Comparison of ENCODE assay signal across 8 cellular contexts in genomic region chr11:108121274-108122155, GRCh38. TPM values are rescaled to one million over a fixed set of nuclear protein-coding genes. Genes with fewer than 3 reads are reported as not detected.
DNase-seq lines count a peak whose midpoint lies in the region; ATAC-seq and TF ChIP-seq lines count a peak whose summit lies in the region.

TSS of gene ACAT1 (plus strand) at chr11:108121567. CDS start at chr11:108121607, 40 bp downstream.

- no peaks in the 10 kb centered on the region for H3K36me3 ChIP-seq in thymus (ENCODE audit: control insufficient read depth, insufficient read depth)

- H3K9me3 ChIP-seq in thymus (ENCODE audit: control insufficient read depth) = no peaks in the 10 kb centered on the region

- H3K27me3 Mint-ChIP-seq in osteocyte (ENCODE audit: unreplicated experiment) = no peaks in the 10 kb centered on the region

- peak within 1 kb of the TSS; percentile 91 to 93 for H3K27ac Mint-ChIP-seq in activated naive CD4-positive, alpha-beta T cell treated with anti-CD3 and anti-CD28 coated beads, Interleukin-2, amount 50 U/mL, for 72 hours
- peak within 1 kb of the TSS; percentile 93 for H3K27ac Mint-ChIP-seq in osteocyte (ENCODE audit: unreplicated experiment)

- H3K4me1 ChIP-seq in thymus (ENCODE audit: control insufficient read depth, insufficient read depth, low read length) = peaks cover 3% of the 10 kb centered on the region

- H3K4me3 ChIP-seq in thymus (ENCODE audit: low read length) = peak within 1 kb of the TSS; percentile 76

- peaks cover 12 to 21% of the 10 kb centered on the region in 2 donors for H3K36me3 Mint-ChIP-seq in activated naive CD4-positive, alpha-beta T cell treated with anti-CD3 and anti-CD28 coated beads, Interleukin-2, amount 50 U/mL, for 72 hours
- peaks cover 5% of the 10 kb centered on the region for H3K36me3 Mint-ChIP-seq in osteocyte (ENCODE audit: unreplicated experiment)

- no peaks in the 10 kb centered on the region for H3K9me3 Mint-ChIP-seq in activated naive CD4-positive, alpha-beta T cell treated with anti-CD3 and anti-CD28 coated beads, Interleukin-2, amount 50 U/mL, for 72 hours
- no peaks in the 10 kb centered on the region for H3K9me3 Mint-ChIP-seq in osteocyte (ENCODE audit: unreplicated experiment)

- peak within 1 kb of the TSS; percentile 81 for H3K27ac ChIP-seq in thymus (ENCODE audit: low read depth)

- H3K27me3 ChIP-seq in thymus (ENCODE audit: control insufficient read depth, insufficient read depth) = no peaks in the 10 kb centered on the region

- H3K4me3 Mint-ChIP-seq in osteocyte (ENCODE audit: unreplicated experiment) = peak within 1 kb of the TSS; percentile 88

- TF ChIP-seq CTCF in GM10266 (IDR thresholded peaks at IDR 0.05; ENCODE audit: control insufficient read depth, insufficient read depth, low read depth, missing control alignments) = no peak
- peak; percentile 38 for TF ChIP-seq CTCF in osteocyte (IDR thresholded peaks at IDR 0.05)

- under 1% methylated on average over 73 of the region's 73 CpGs for WGBS in thymus

- peaks cover 39% of the 10 kb centered on the region for H3K4me1 Mint-ChIP-seq in osteocyte (ENCODE audit: unreplicated experiment)

- ATAC-seq in HG02588 (IDR thresholded peaks at IDR 0.05; ENCODE audit: unreplicated experiment) (peak; percentile 97), SK-N-SH treated with all-trans-retinoic acid at 6 μM for 48 hours (peak; percentile 98)
- peak; percentile 98 for ATAC-seq in activated naive CD4-positive, alpha-beta T cell treated with anti-CD3 and anti-CD28 coated beads, Interleukin-2, amount 50 U/mL, for 72 hours

- peak; percentile 92 for DNase-seq in GM10266 (ENCODE audit: extremely low spot score)
- DNase-seq in NCI-H1092 (lab: John Stamatoyannopoulos, UW) = peak; percentile 95
- peak; percentile 98 to 99 for DNase-seq in activated naive CD4-positive, alpha-beta T cell treated with anti-CD3 and anti-CD28 coated beads, Interleukin-2, amount 50 U/mL, for 72 hours (ENCODE audit: low spot score in 2 of 2)
- DNase-seq in glomerular visceral epithelial cell (ENCODE audit: extremely low spot score) = peak; percentile 93
- peak; percentile 98 for DNase-seq in osteocyte (ENCODE audit: extremely low spot score, unreplicated experiment)

TF ChIP-seq in SK-N-SH treated with all-trans-retinoic acid at 6 μM for 48 hours, 23 proteins besides CTCF, POLR2A, EP300 and RAD21:
- no peak for TF ChIP-seq ZFP3 (CRISPR knock-in tag; IDR thresholded peaks at IDR 0.05)
- no peak for TF ChIP-seq ZNF565 (CRISPR knock-in tag; conservative IDR thresholded peaks at IDR 0.05; ENCODE audit: low read depth)
- no peak for TF ChIP-seq GLIS3 (CRISPR knock-in tag; IDR thresholded peaks at IDR 0.05)
- TF ChIP-seq TCF4 (CRISPR knock-in tag; IDR thresholded peaks at IDR 0.05; ENCODE audit: borderline replicate concordance) = no peak
- TF ChIP-seq ISL1 (CRISPR knock-in tag; IDR thresholded peaks at IDR 0.05) = no peak
- no peak for TF ChIP-seq ARNTL (CRISPR knock-in tag; IDR thresholded peaks at IDR 0.05; ENCODE audit: borderline replicate concordance, low read depth)
- no peak for TF ChIP-seq OSR1 (CRISPR knock-in tag; IDR thresholded peaks at IDR 0.05)
- TF ChIP-seq ZFP30 (CRISPR knock-in tag; IDR thresholded peaks at IDR 0.05) = no peak
- TF ChIP-seq, protein P1, sequence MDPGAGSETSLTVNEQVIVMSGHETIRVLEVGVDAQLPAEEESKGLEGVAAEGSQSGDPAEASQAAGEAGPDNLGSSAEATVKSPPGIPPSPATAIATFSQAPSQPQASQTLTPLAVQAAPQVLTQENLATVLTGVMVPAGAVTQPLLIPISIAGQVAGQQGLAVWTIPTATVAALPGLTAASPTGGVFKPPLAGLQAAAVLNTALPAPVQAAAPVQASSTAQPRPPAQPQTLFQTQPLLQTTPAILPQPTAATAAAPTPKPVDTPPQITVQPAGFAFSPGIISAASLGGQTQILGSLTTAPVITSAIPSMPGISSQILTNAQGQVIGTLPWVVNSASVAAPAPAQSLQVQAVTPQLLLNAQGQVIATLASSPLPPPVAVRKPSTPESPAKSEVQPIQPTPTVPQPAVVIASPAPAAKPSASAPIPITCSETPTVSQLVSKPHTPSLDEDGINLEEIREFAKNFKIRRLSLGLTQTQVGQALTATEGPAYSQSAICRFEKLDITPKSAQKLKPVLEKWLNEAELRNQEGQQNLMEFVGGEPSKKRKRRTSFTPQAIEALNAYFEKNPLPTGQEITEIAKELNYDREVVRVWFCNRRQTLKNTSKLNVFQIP (CRISPR knock-in tag; IDR thresholded peaks at IDR 0.05; ENCODE audit: borderline replicate concordance, low read depth) = no peak
- TF ChIP-seq ZC3H10 (CRISPR knock-in tag; IDR thresholded peaks at IDR 0.05) = no peak
- TF ChIP-seq CSDC2 (CRISPR knock-in tag; IDR thresholded peaks at IDR 0.05) = no peak
- TF ChIP-seq ESRRG (CRISPR knock-in tag; IDR thresholded peaks at IDR 0.05) = no peak
- TF ChIP-seq, protein P2, sequence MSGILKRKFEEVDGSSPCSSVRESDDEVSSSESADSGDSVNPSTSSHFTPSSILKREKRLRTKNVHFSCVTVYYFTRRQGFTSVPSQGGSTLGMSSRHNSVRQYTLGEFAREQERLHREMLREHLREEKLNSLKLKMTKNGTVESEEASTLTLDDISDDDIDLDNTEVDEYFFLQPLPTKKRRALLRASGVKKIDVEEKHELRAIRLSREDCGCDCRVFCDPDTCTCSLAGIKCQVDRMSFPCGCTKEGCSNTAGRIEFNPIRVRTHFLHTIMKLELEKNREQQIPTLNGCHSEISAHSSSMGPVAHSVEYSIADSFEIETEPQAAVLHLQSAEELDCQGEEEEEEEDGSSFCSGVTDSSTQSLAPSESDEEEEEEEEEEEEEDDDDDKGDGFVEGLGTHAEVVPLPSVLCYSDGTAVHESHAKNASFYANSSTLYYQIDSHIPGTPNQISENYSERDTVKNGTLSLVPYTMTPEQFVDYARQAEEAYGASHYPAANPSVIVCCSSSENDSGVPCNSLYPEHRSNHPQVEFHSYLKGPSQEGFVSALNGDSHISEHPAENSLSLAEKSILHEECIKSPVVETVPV (CRISPR knock-in tag; IDR thresholded peaks at IDR 0.05) = no peak
- TF ChIP-seq BACH2 (CRISPR knock-in tag; IDR thresholded peaks at IDR 0.05; ENCODE audit: borderline replicate concordance) = no peak

RNA-seq across cellular contexts. Expression of gene ACAT1, which starts in this region (rescaled TPM):
- 10 to 100 TPM; 71.9 to 79.5 TPM for total RNA-seq in activated naive CD4-positive, alpha-beta T cell treated with anti-CD3 and anti-CD28 coated beads, Interleukin-2, amount 50 U/mL, for 72 hours
- 54.0 and 55.6 TPM in 2 replicates for total RNA-seq in osteocyte
- polyA plus RNA-seq in thymus = 47.6 TPM

Comparison
In these comparisons a context has a peak if more than half of its experiments do, and no peak if none do; other contexts are left out.
1. Peak in every context shown above with its lines: DNase-seq, ATAC-seq, H3K4me3 ChIP-seq and H3K27ac ChIP-seq.